In the genomic region with DNA sequence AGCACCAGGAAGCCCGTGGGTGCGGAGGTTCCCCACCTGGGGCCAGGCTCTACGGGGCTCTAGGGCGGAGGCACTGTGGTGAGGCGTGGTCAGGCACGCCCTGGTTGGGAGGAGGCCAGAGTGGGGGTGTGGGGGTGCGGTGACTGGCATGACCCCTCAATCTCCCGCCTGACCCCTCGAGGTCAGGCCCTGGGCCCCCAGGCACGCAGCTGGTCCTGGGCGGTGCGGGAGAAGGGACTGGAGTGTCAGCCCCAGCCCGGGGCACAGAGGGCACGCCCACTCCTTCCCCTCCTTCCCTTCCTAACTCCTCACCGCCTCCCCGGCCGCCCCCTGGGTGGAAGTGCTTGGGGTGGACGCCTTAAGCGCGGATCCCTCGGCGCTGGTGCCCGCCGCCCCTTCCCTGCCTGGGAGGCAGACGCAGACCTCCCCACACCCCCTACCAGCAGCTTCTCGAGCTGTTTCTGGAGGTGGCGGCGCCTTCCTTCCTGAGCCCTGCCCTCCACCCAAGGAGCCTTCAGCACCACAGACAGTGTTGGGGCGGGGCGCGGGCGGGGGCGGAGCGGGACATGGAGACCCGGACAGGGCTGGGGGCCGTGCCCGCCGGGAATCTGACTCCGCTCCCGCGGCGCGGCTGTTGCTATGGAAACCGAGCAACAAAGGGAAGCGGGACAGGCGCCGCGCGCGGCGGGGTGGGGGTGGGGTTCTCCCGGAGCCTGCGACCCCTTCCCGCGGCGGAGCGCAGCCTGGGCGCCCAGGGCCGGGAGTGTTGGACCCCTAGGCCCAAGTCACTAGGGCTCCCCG, we compare ENCODE assay signal across 8 cellular contexts. TPM values are rescaled to one million over a fixed set of nuclear protein-coding genes. Genes with fewer than 3 reads are reported as not detected.
DNase-seq lines count a peak whose midpoint lies in the region; ATAC-seq and TF ChIP-seq lines count a peak whose summit lies in the region.

No MANE protein-coding gene starts in this region.

- no peaks in the 10 kb centered on the region for H3K36me3 Mint-ChIP-seq in neural crest cell (ENCODE audit: low read depth)

- H3K36me3 ChIP-seq in KMS-11 (ENCODE audit: insufficient read depth): no peaks in the 10 kb centered on the region

- H2AFZ ChIP-seq in KMS-11 (ENCODE audit: low read depth): peak overlapping the region; percentile 64; the same call in 1 of the 2 replicates

- TF ChIP-seq CTCF in KMS-11 (conservative IDR thresholded peaks at IDR 0.05; ENCODE audit: low read depth, low read length): no peak
- no peak for TF ChIP-seq CTCF in RWPE1 (conservative IDR thresholded peaks at IDR 0.05; ENCODE audit: low read depth)
- no peak for TF ChIP-seq CTCF in neural crest cell (conservative IDR thresholded peaks at IDR 0.05)

- H3K4me3 Mint-ChIP-seq in neural crest cell: peak overlapping the region; percentile 83

- no peak for ATAC-seq in GM18867 (IDR thresholded peaks at IDR 0.05; ENCODE audit: unreplicated experiment)

- H3K27ac ChIP-seq in KMS-11: peak overlapping the region; percentile 45; the same call in 1 of the 2 replicates
- peak overlapping the region; percentile 100 for H3K27ac ChIP-seq in RWPE1

- no peak overlapping the region for H3K4me3 ChIP-seq in KMS-11 (IDR thresholded peaks at IDR 0.05; ENCODE audit: insufficient read depth, low read depth, low read length)

- H3K4me1 Mint-ChIP-seq in neural crest cell: no peaks in the 10 kb centered on the region

- H3K9me3 Mint-ChIP-seq in neural crest cell: no peaks in the 10 kb centered on the region

- H3K4me2 ChIP-seq in KMS-11: peak overlapping the region; percentile 85

- H3K4me1 ChIP-seq in KMS-11 (ENCODE audit: low read depth, poor library complexity, severe bottlenecking): peaks cover 18% of the 10 kb centered on the region

- H3K9ac ChIP-seq in KMS-11: peak overlapping the region; percentile 39; the same call in 1 of the 2 replicates

- peaks cover 37% of the 10 kb centered on the region for H3K27me3 ChIP-seq in KMS-11 (ENCODE audit: insufficient read depth, low read depth)

- H3K27ac Mint-ChIP-seq in neural crest cell (ENCODE audit: unreplicated experiment): peak overlapping the region; percentile 50

- POLR2A ChIA-PET in RWPE1 (lab: Yijun Ruan, JAX; ENCODE audit: low non-redundant PET): interaction anchor here (0.5 kb wide), 1 partner anchor 22 kb away, joined by 8 read pairs; no protein-coding TSS in a partner anchor

- peaks cover 9% of the 10 kb centered on the region for H3K27me3 Mint-ChIP-seq in neural crest cell (ENCODE audit: low read depth)

- DNase-seq in Caki2 (ENCODE audit: low read depth) (peak; percentile 89), RWPE1 (ENCODE audit: low spot score) (peak; percentile 93), foreskin melanocyte (peak; percentile 35), neural crest cell (ENCODE audit: low read depth, low spot score) (peak; percentile 94), ureter (ENCODE audit: low spot score) (peak; percentile 92)
- DNase-seq in activated naive CD4-positive, alpha-beta T cell treated with anti-CD3 and anti-CD28 coated beads, Interleukin-2, amount 50 U/mL, for 16 hours: peak; percentile 64

- H3K79me2 ChIP-seq in KMS-11 (ENCODE audit: insufficient read depth, low read depth): no peaks in the 10 kb centered on the region

- no peaks in the 10 kb centered on the region for H4K20me1 ChIP-seq in KMS-11 (ENCODE audit: insufficient read depth)

- in situ Hi-C loops in Caki2 (cut with HindIII; ENCODE audit: low pct_unique_long_range_greater_than_20kb, low sequenced_read_pairs): no loop called here

- CTCF ChIA-PET in RWPE1 (lab: Yijun Ruan, JAX): interaction anchor here (0.6 to 2.8 kb wide), 3 partner anchors 16 to 25 kb away, joined by 3 to 19 read pairs (median 5); no protein-coding TSS in a partner anchor

RNA-seq across cellular contexts. Expression of gene CRIP2, which starts 0.7 kb away (rescaled TPM):
- total RNA-seq in Caki2 (2014; rRNA removed; shearing (Covaris generic); ENCODE audit: low replicate concordance): 181 and 245 TPM in 2 replicates
- total RNA-seq in neural crest cell (38.3 and 39.3 TPM in 2 replicates), ureter (186 TPM)

RNA-seq across cellular contexts. Expression of gene CRIP1, which starts 12.8 kb away (rescaled TPM):
- total RNA-seq in Caki2 (2014; rRNA removed; shearing (Covaris generic); ENCODE audit: low replicate concordance): not detected in 2 replicates
- 3.2 and 4.8 TPM in 2 replicates for total RNA-seq in neural crest cell
- total RNA-seq in ureter: 127 TPM

RNA-seq across cellular contexts. Expression of gene TEDC1, which starts 17.2 kb away (rescaled TPM):
- total RNA-seq in Caki2 (2014; rRNA removed; shearing (Covaris generic); ENCODE audit: low replicate concordance): 54.2 and 55.3 TPM in 2 replicates
- total RNA-seq in neural crest cell: 39.6 and 44.9 TPM in 2 replicates
- 9.7 TPM for total RNA-seq in ureter

RNA-seq across cellular contexts. Expression of gene TMEM121, which starts 52.5 kb away (rescaled TPM):
- total RNA-seq in Caki2 (2014; rRNA removed; shearing (Covaris generic); ENCODE audit: low replicate concordance): 9.1 and 21.2 TPM in 2 replicates
- total RNA-seq in neural crest cell (12.3 and 13.9 TPM in 2 replicates), ureter (1.1 TPM)

RNA-seq across cellular contexts. Expression of gene MTA1, which starts 54.2 kb away (rescaled TPM):
- 16.9 and 18.9 TPM in 2 replicates for total RNA-seq in Caki2 (2014; rRNA removed; shearing (Covaris generic); ENCODE audit: low replicate concordance)
- total RNA-seq in neural crest cell: 246 and 251 TPM in 2 replicates
- total RNA-seq in ureter: 169 TPM

Comparison
In these comparisons a context has a peak if more than half of its experiments do, and no peak if none do; other contexts are left out.
1. DNase-seq: peak in every context shown above with its lines; median percentile 94 in neural crest cell; 93 in RWPE1; 92 in ureter; 89 in Caki2; 64 in activated naive CD4-positive, alpha-beta T cell treated with anti-CD3 and anti-CD28 coated beads, Interleukin-2, amount 50 U/mL, for 16 hours; 35 in foreskin melanocyte.
2. RNA of gene CRIP1, which starts 12.8 kb away (total RNA-seq): 127 TPM in ureter (single experiment); 3.2 to 4.8 TPM in neural crest cell and not detected in Caki2; every median in the first group is over 10 times any median in the second.